In the genomic region with DNA sequence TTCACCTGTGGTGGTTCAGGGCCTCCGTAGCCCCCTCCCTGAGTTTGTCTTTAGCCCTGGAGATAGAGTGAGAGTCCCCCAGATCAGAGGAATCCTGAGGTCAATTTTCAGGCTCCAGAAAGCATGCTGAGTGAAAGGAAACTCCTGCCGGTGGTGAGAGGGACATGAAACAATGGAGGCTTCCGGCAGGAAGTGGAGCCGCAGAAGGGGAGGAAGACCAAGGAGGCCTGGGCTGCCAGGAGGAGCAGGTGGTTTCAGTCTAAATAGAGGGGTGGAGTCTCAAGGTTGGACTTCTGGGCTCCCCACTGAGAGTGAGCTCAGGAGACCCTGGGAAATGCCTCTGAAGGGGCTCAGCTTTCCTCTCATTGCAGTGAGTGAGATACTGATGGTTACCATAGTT, we compare ENCODE assay signal across 1 cellular context.
TF ChIP-seq lines count a peak whose summit lies in the region.

No MANE protein-coding gene starts in this region.

TF ChIP-seq in liver, 16 proteins besides CTCF, POLR2A, EP300 and RAD21 (continued from another document):
- TF ChIP-seq, protein P1, sequence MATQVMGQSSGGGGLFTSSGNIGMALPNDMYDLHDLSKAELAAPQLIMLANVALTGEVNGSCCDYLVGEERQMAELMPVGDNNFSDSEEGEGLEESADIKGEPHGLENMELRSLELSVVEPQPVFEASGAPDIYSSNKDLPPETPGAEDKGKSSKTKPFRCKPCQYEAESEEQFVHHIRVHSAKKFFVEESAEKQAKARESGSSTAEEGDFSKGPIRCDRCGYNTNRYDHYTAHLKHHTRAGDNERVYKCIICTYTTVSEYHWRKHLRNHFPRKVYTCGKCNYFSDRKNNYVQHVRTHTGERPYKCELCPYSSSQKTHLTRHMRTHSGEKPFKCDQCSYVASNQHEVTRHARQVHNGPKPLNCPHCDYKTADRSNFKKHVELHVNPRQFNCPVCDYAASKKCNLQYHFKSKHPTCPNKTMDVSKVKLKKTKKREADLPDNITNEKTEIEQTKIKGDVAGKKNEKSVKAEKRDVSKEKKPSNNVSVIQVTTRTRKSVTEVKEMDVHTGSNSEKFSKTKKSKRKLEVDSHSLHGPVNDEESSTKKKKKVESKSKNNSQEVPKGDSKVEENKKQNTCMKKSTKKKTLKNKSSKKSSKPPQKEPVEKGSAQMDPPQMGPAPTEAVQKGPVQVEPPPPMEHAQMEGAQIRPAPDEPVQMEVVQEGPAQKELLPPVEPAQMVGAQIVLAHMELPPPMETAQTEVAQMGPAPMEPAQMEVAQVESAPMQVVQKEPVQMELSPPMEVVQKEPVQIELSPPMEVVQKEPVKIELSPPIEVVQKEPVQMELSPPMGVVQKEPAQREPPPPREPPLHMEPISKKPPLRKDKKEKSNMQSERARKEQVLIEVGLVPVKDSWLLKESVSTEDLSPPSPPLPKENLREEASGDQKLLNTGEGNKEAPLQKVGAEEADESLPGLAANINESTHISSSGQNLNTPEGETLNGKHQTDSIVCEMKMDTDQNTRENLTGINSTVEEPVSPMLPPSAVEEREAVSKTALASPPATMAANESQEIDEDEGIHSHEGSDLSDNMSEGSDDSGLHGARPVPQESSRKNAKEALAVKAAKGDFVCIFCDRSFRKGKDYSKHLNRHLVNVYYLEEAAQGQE (IDR thresholded peaks at IDR 0.05): no peak
- peak; percentile 47 for TF ChIP-seq YY1 (IDR thresholded peaks at IDR 0.05)
